In the genomic region with DNA sequence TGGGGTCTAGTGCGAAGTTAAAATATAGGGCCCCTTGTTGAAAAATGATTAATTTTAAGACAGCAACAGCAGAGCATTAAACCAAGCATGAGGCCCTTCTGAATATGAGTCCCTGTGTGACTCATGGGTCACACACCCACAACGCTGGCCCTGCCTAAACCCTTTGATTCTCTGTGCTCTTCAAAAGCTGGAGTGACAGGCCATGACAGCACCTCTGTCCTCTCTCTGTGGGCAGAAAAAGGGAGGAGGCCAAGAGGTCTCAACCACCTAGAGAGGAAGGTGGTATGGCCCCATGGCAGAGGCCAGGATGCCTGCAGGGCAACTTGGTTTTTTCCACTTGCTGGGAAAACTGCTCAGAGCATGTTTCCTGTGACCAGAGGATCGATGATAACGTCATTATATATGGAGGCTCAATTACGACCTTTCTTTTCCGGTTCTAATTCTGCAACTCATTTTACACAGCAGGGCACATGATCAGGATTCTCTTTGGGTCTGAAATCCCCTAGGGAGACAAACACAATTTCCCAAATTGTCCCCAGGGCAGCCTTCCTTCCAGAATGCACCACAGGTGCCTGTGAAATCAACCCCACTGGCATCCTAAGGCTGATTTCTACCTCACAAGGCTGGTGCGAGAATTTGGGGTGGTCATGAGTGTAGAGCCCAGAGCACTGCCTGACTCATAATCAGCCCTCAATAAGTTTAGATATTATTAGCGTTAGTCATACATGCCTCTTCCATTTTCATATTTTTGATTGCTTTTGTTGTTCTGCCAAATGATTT, we compare ENCODE assay signal across 8 cellular contexts.
DNase-seq lines count a peak whose midpoint lies in the region; ATAC-seq and TF ChIP-seq lines count a peak whose summit lies in the region.

No MANE protein-coding gene starts in this region.

- no peaks in the 10 kb centered on the region for H3K9me2 ChIP-seq in PC-3 (replicated peaks; ENCODE audit: low read length)

- H3K4me3 ChIP-seq in PC-3 (ENCODE audit: low read length) (no peak overlapping the region), coronary artery (no peak overlapping the region), spleen (no peak overlapping the region)

- TF ChIP-seq CTCF in PC-3 (conservative IDR thresholded peaks at IDR 0.05; ENCODE audit: low read depth, low read length) (no peak), coronary artery (IDR thresholded peaks at IDR 0.05) (no peak), spleen (IDR thresholded peaks at IDR 0.05 in 8 of 11, conservative IDR thresholded peaks at IDR 0.05 in 3 of 11) (no peak)

- H4K20me1 ChIP-seq in PC-3 (ENCODE audit: low read length): no peaks in the 10 kb centered on the region

- WGBS in spleen, 5 donors: 70 to 79% (median 75%) methylated on average over 8 of the region's 8 CpGs

- H3F3A ChIP-seq in PC-3 (ENCODE audit: low read length, unreplicated experiment): peaks cover 5% of the 10 kb centered on the region

- peak overlapping the region; percentile 28; the same call in 1 of the 2 replicates for H2AFZ ChIP-seq in PC-3 (ENCODE audit: low read length)

- H3K9ac ChIP-seq in PC-3 (ENCODE audit: low read length): peak overlapping the region; percentile 68

- CTCF ChIA-PET in PC-3 (lab: Charles Lee): interaction anchor here (0.5 kb wide), 1 partner anchor 28 kb away, joined by 4 read pairs; no protein-coding TSS in a partner anchor

- H3K4me1 ChIP-seq in PC-3 (ENCODE audit: insufficient read depth, low read length) (peaks cover 59% of the 10 kb centered on the region), spleen (no peaks in the 10 kb centered on the region)

- DNase-seq in PC-3: peak; percentile 84
- peak; percentile 72 for DNase-seq in coronary artery (ENCODE audit: low spot score)
- DNase-seq in stimulated activated CD4-positive, alpha-beta T cell treated with anti-CD3 and anti-CD28 coated beads, Interleukin-4, amount 100 ng/mL, for 24 hours: peak; percentile 59
- no peak for DNase-seq in spleen
- no peak for DNase-seq in germinal center (ENCODE audit: low spot score)
- DNase-seq in SKM-1 (lab: John Stamatoyannopoulos, UW; ENCODE audit: unreplicated experiment): no peak

- H3K79me2 ChIP-seq in PC-3 (ENCODE audit: low read length): no peaks in the 10 kb centered on the region

- intact Hi-C loops in PC-3 (cut with micrococcal nuclease) (loop anchor here (2.0 kb wide), 1 partner anchor 29 kb away; no protein-coding TSS in a partner anchor), spleen (cut with DNase I; ENCODE audit: low total_unique reads) (no loop called here)

- BruUV-seq in PC-3 (replicated peaks; lab: Mats Ljungman, UMichigan): TSS peak; percentile 48

- no peaks in the 10 kb centered on the region for H3K36me3 ChIP-seq in PC-3 (ENCODE audit: low read depth, low read length)
- H3K36me3 ChIP-seq in spleen: no peaks in the 10 kb centered on the region

- no peak for TF ChIP-seq POLR2A in spleen (IDR thresholded peaks at IDR 0.05)

- POLR2A ChIA-PET in PC-3 (lab: Charles Lee; ENCODE audit: unreplicated experiment): interaction anchor here (0.7 kb wide), 1 partner anchor 14 kb away, joined by 3 read pairs; no protein-coding TSS in a partner anchor

- peak overlapping the region; percentile 49 for H3K4me2 ChIP-seq in PC-3 (ENCODE audit: low read length)

- H3K9me3 ChIP-seq in PC-3 (ENCODE audit: low read length) (no peaks in the 10 kb centered on the region), spleen (no peaks in the 10 kb centered on the region)

- H3K27ac ChIP-seq in PC-3 (ENCODE audit: low read length) (peak overlapping the region; percentile 91), coronary artery (peak overlapping the region; percentile 74 to 83), spleen (no peak overlapping the region)

- H3K27me3 ChIP-seq in PC-3 (ENCODE audit: low read length) (no peaks in the 10 kb centered on the region), spleen (replicated peaks in 1 of 7) (no peaks in the 10 kb centered on the region)

- ATAC-seq in GM19023 (IDR thresholded peaks at IDR 0.05; ENCODE audit: unreplicated experiment) (peak; percentile 58), PC-3 (peak; percentile 89), GM18870 (IDR thresholded peaks at IDR 0.05; ENCODE audit: unreplicated experiment) (no peak)

Comparison
In these comparisons a context has a peak if more than half of its experiments do, and no peak if none do; other contexts are left out.
1. DNase-seq: peak in PC-3 (single experiment), coronary artery (single experiment) and stimulated activated CD4-positive, alpha-beta T cell treated with anti-CD3 and anti-CD28 coated beads, Interleukin-4, amount 100 ng/mL, for 24 hours (single experiment); none in spleen (single experiment), germinal center (single experiment) and SKM-1 (single experiment).
2. H3K27ac ChIP-seq: peak in PC-3 (single experiment) and coronary artery (2 of 2); none in spleen (0 of 8).